Comparison of ENCODE assay signal across 32 cellular contexts in genomic region chr1:150902346-150902745, GRCh38. TPM values are rescaled to one million over a fixed set of nuclear protein-coding genes. Genes with fewer than 3 reads are reported as not detected.
"Had no signal": no experiment of that assay in that cellular context is flagged by ENCODE, and none has a peak within 500 bp of the region (broad histone marks: within the 10 kb centered on the region; RNA-seq: fewer than 3 reads in every experiment).

No MANE protein-coding gene starts in this region.

- DNase-seq: stimulated activated CD4-positive, alpha-beta T cell treated with anti-CD3 and anti-CD28 coated beads, Interleukin-2, amount 100 ng/mL, for 24 hours; stimulated activated CD4-positive, alpha-beta T cell treated with anti-CD3 and anti-CD28 coated beads, Interleukin-2, amount 100 ng/mL, for 48 hours; stimulated activated CD4-positive, alpha-beta T cell treated with anti-CD3 and anti-CD28 coated beads, Interleukin-4, amount 100 ng/mL, for 1 hour; stimulated activated CD4-positive, alpha-beta T cell treated with anti-CD3 and anti-CD28 coated beads, Interleukin-4, amount 100 ng/mL, for 24 hours; stimulated activated CD4-positive, alpha-beta T cell treated with anti-CD3 and anti-CD28 coated beads, Interleukin-4, amount 100 ng/mL, for 4 hours; stimulated activated CD8-positive, alpha-beta memory T cell treated with anti-CD3 and anti-CD28 coated beads, Interleukin-4, amount 100 ng/mL, for 48 hours; stimulated activated naive CD4-positive, alpha-beta T cell; stimulated activated naive CD4-positive, alpha-beta T cell treated with Interleukin-2 at 50 U/mL for 16 hours; stimulated activated naive CD8-positive, alpha-beta T cell treated with anti-CD3 and anti-CD28 coated beads, Interleukin-15, amount 100 ng/mL, for 72 hours; stimulated activated naive CD8-positive, alpha-beta T cell treated with anti-CD3 and anti-CD28 coated beads, Interleukin-15, Interleukin-2, amounts not matched to agents 100 U/mL and 50 U/mL, for 24 hours; stomach; substantia nigra; testis; thyroid gland; tibial artery; transverse colon; upper lobe of left lung; upper lobe of right lung; uterus had no signal

- H3K27ac ChIP-seq: stomach, suprapubic skin, testis, thoracic aorta, thyroid gland, tibial artery, tibial nerve, transverse colon, upper lobe of left lung, upper lobe of right lung, uterus, vagina had no signal

- H3K36me3 Mint-ChIP-seq: stimulated activated effector memory CD8-positive, alpha-beta T cell treated with anti-CD3 and anti-CD28 coated beads, Interleukin-12 subunit alpha, Interleukin-12 subunit beta, amount 100 ng/mL, for 72 hours; stimulated activated memory B cell treated with anti-CD40 and anti-IgM and Interleukin-4, amounts not matched to agents 10 μg/mL and 1 μg/mL and 100 μg/mL, for 72 hours; type B pancreatic cell had no signal

- H3K4me3 Mint-ChIP-seq: stimulated activated effector memory CD8-positive, alpha-beta T cell treated with anti-CD3 and anti-CD28 coated beads, Interleukin-12 subunit alpha, Interleukin-12 subunit beta, amount 100 ng/mL, for 72 hours; stimulated activated memory B cell treated with anti-CD40 and anti-IgM and Interleukin-4, amounts not matched to agents 10 μg/mL and 1 μg/mL and 100 μg/mL, for 72 hours; stimulated activated naive CD8-positive, alpha-beta T cell treated with anti-CD3 and anti-CD28 coated beads, Interleukin-15, amount 100 ng/mL, for 72 hours; stimulated activated naive CD8-positive, alpha-beta T cell treated with anti-CD3 and anti-CD28 coated beads, Interleukin-15, Interleukin-2, amounts not matched to agents 100 ng/mL and 50 ng/mL, for 24 hours; type B pancreatic cell had no signal

- H3K9me3 ChIP-seq: stomach, suprapubic skin, testis, thoracic aorta, thyroid gland, tibial artery, tibial nerve, transverse colon, upper lobe of left lung, upper lobe of right lung, uterus, vagina had no signal

- ATAC-seq: stimulated activated effector memory CD8-positive, alpha-beta T cell treated with anti-CD3 and anti-CD28 coated beads, Interleukin-12 subunit alpha, Interleukin-12 subunit beta, amount 100 ng/mL, for 72 hours; stimulated activated memory B cell treated with anti-CD40 and anti-IgM and Interleukin-4, amounts not matched to agents 10 μg/mL and 1 μg/mL and 100 μg/mL, for 72 hours; stimulated activated naive CD8-positive, alpha-beta T cell treated with anti-CD3 and anti-CD28 coated beads, Interleukin-15, amount 100 ng/mL, for 72 hours; stimulated activated naive CD8-positive, alpha-beta T cell treated with anti-CD3 and anti-CD28 coated beads, Interleukin-15, Interleukin-2, amounts not matched to agents 100 U/mL and 50 U/mL, for 24 hours; upper lobe of right lung had no signal

- FAIRE-seq: urothelium cell line had no signal

- H3K27ac Mint-ChIP-seq: stimulated activated effector memory CD8-positive, alpha-beta T cell treated with anti-CD3 and anti-CD28 coated beads, Interleukin-12 subunit alpha, Interleukin-12 subunit beta, amount 100 ng/mL, for 72 hours; stimulated activated memory B cell treated with anti-CD40 and anti-IgM and Interleukin-4, amounts not matched to agents 10 μg/mL and 1 μg/mL and 100 μg/mL, for 72 hours; stimulated activated naive CD8-positive, alpha-beta T cell treated with anti-CD3 and anti-CD28 coated beads, Interleukin-15, Interleukin-2, amounts not matched to agents 100 ng/mL and 50 ng/mL, for 24 hours; type B pancreatic cell had no signal

- H3K36me3 ChIP-seq: stomach, suprapubic skin, thoracic aorta, thyroid gland, tibial artery, tibial nerve, transverse colon, upper lobe of left lung, upper lobe of right lung, uterus, vagina had no signal

- H3K9me3 Mint-ChIP-seq: stimulated activated effector memory CD8-positive, alpha-beta T cell treated with anti-CD3 and anti-CD28 coated beads, Interleukin-12 subunit alpha, Interleukin-12 subunit beta, amount 100 ng/mL, for 72 hours; stimulated activated memory B cell treated with anti-CD40 and anti-IgM and Interleukin-4, amounts not matched to agents 10 μg/mL and 1 μg/mL and 100 μg/mL, for 72 hours; stimulated activated naive CD8-positive, alpha-beta T cell treated with anti-CD3 and anti-CD28 coated beads, Interleukin-15, amount 100 ng/mL, for 72 hours; stimulated activated naive CD8-positive, alpha-beta T cell treated with anti-CD3 and anti-CD28 coated beads, Interleukin-15, Interleukin-2, amounts not matched to agents 100 ng/mL and 50 ng/mL, for 24 hours; type B pancreatic cell had no signal

- H3K27me3 Mint-ChIP-seq: stimulated activated memory B cell treated with anti-CD40 and anti-IgM and Interleukin-4, amounts not matched to agents 10 μg/mL and 1 μg/mL and 100 μg/mL, for 72 hours; stimulated activated naive CD8-positive, alpha-beta T cell treated with anti-CD3 and anti-CD28 coated beads, Interleukin-15, amount 100 ng/mL, for 72 hours; stimulated activated naive CD8-positive, alpha-beta T cell treated with anti-CD3 and anti-CD28 coated beads, Interleukin-15, Interleukin-2, amounts not matched to agents 100 ng/mL and 50 ng/mL, for 24 hours; type B pancreatic cell had no signal

- H3K4me3 ChIP-seq: stomach, suprapubic skin, testis, thoracic aorta, thyroid gland, tibial artery, tibial nerve, transverse colon, upper lobe of left lung, upper lobe of right lung, uterus, vagina had no signal

- H3K27me3 ChIP-seq: stomach, suprapubic skin, testis, thyroid gland, tibial nerve, transverse colon, upper lobe of left lung, upper lobe of right lung, uterus, vagina had no signal

- H3K4me1 ChIP-seq: stomach, suprapubic skin, testis, thyroid gland, tibial artery, tibial nerve, transverse colon, upper lobe of left lung, upper lobe of right lung, uterus, vagina had no signal

RNA-seq across cellular contexts. Expression of gene CTXND2, which starts 15.4 kb away (rescaled TPM):
- total RNA-seq: stomach, subcutaneous adipose tissue, suprapubic skin, temporal lobe, thoracic aorta, thyroid gland, tibial nerve, transverse colon, upper lobe of left lung, upper lobe of right lung, ureter, urinary bladder, uterus, vagina had no signal
- polyA plus RNA-seq: stomach, urinary bladder had no signal
